8 cellular contexts compared by ENCODE assay signal in genomic region chr15:43776718-43777292, GRCh38. TPM values are rescaled to one million over a fixed set of nuclear protein-coding genes. Genes with fewer than 3 reads are reported as not detected.
DNase-seq lines count a peak whose midpoint lies in the region; ATAC-seq, FAIRE-seq and TF ChIP-seq lines count a peak whose summit lies in the region.

TSS of gene ELL3 (minus strand) at chr15:43776966. CDS start at chr15:43776901, 65 bp downstream.

- no peak for FAIRE-seq in frontal cortex (lab: Jason Lieb, UNC)

- H2AFZ ChIP-seq in osteoblast (ENCODE audit: low read length), result peak within 1 kb of the TSS; percentile 73

- H3K4me1 Mint-ChIP-seq in IgD-negative memory B cell, result peaks cover 9 to 26% (median 21%) of the 10 kb centered on the region in 3 donors

- H3K4me2 ChIP-seq in osteoblast (ENCODE audit: insufficient read depth, low read length), result peak within 1 kb of the TSS; percentile 81

- ATAC-seq in GM21526 (IDR thresholded peaks at IDR 0.05; ENCODE audit: low FRiP score, unreplicated experiment), result peak; percentile 34

- H3K4me1 ChIP-seq in osteoblast (ENCODE audit: insufficient read depth, low read length) (peaks cover 8% of the 10 kb centered on the region), thyroid gland (peaks cover 15 to 17% of the 10 kb centered on the region in 2 donors)

- H3K27ac Mint-ChIP-seq in IgD-negative memory B cell, result peak within 1 kb of the TSS; percentile 92 to 99 (median 92)

- peak within 1 kb of the TSS; percentile 90 to 97 (median 94) for H3K4me3 Mint-ChIP-seq in IgD-negative memory B cell

- H3K9me3 ChIP-seq in osteoblast (ENCODE audit: low read depth, low read length) (no peaks in the 10 kb centered on the region), thyroid gland (no peaks in the 10 kb centered on the region)

- H3K27me3 Mint-ChIP-seq in IgD-negative memory B cell, result peaks cover 4% of the 10 kb centered on the region

- peaks cover 10% of the 10 kb centered on the region for H3K36me3 Mint-ChIP-seq in IgD-negative memory B cell

- H3K27ac ChIP-seq in osteoblast (ENCODE audit: low read depth, low read length) (peak within 1 kb of the TSS; percentile 44), thyroid gland (peak within 1 kb of the TSS; percentile 78 to 95 (median 86))

- peaks cover 8% of the 10 kb centered on the region for H4K20me1 ChIP-seq in osteoblast (ENCODE audit: insufficient read depth, low read length)

- 0 to 9% methylated on average over 6 to 13 of the region's 41 CpGs for whole genome bisulfite sequencing in thyroid gland, 2 donors

- DNase-seq in DMS 273 (lab: John Stamatoyannopoulos, UW; ENCODE audit: unreplicated experiment) (peak; percentile 88), RKO (ENCODE audit: low spot score) (peak; percentile 79), activated gamma-delta T cell treated with Interleukin-2 at 50 U/mL for 16 hours (peak; percentile 72), frontal cortex (ENCODE audit: low spot score in 2 of 2) (peak; percentile 41 to 61), osteoblast (ENCODE audit: insufficient read length, low spot score, missing footprints) (peak; percentile 91), thyroid gland (peak; percentile 78 to 79)

- TF ChIP-seq POLR2A in thyroid gland (IDR thresholded peaks at IDR 0.05), result peak in 1 of 2 donors; percentile 57

- no peaks in the 10 kb centered on the region for H3K27me3 ChIP-seq in osteoblast (ENCODE audit: insufficient read depth, low read length)
- no peaks in the 10 kb centered on the region for H3K27me3 ChIP-seq in thyroid gland

- intact Hi-C loops in thyroid gland (cut with DNase I), result no loop called here

- H3K4me3 ChIP-seq in osteoblast (ENCODE audit: insufficient read depth, low read length), result peak within 1 kb of the TSS; percentile 92
- peak within 1 kb of the TSS; percentile 41 to 62 (median 51) for H3K4me3 ChIP-seq in thyroid gland (replicated peaks in 1 of 3)

- no peaks in the 10 kb centered on the region for H3K9me3 Mint-ChIP-seq in IgD-negative memory B cell

- H3K79me2 ChIP-seq in osteoblast (ENCODE audit: insufficient read depth, low read length), result no peaks in the 10 kb centered on the region

- H3K36me3 ChIP-seq in osteoblast (ENCODE audit: insufficient read depth, low read length), result peaks cover 26% of the 10 kb centered on the region
- peaks cover 15 to 22% of the 10 kb centered on the region in 2 donors for H3K36me3 ChIP-seq in thyroid gland

- TF ChIP-seq CTCF in osteoblast (IDR thresholded peaks at IDR 0.05; ENCODE audit: extremely low read depth, low read depth, low read length), result no peak
- TF ChIP-seq CTCF in thyroid gland (IDR thresholded peaks at IDR 0.05), result no peak

RNA-seq across cellular contexts. Expression of gene ELL3, which starts in this region (rescaled TPM):
- 9.3 TPM for polyA plus RNA-seq in IgD-negative memory B cell
- total RNA-seq in frontal cortex (1.2 TPM), osteoblast (1.2 and 3.6 TPM in 2 replicates), thyroid gland (10 to 100 TPM in 1 of 4 donors, 1 to 10 TPM in 3; 2.1 to 11.4 (median 5.3) TPM)

Comparison
In these comparisons a context has a peak if more than half of its experiments do, and no peak if none do; other contexts are left out.
1. Peak in every context shown above with its lines: DNase-seq, ATAC-seq, H3K4me3 ChIP-seq and H3K27ac ChIP-seq.